ENCODE assay signal across 13 cellular contexts in genomic region chr14:68391292-68392014, GRCh38.
DNase-seq lines count a peak whose midpoint lies in the region; ATAC-seq and TF ChIP-seq lines count a peak whose summit lies in the region.
"Had no signal": no experiment of that assay in that cellular context is flagged by ENCODE, and none has a peak within 500 bp of the region (broad histone marks: within the 10 kb centered on the region; RNA-seq: fewer than 3 reads in every experiment).

No MANE protein-coding gene starts in this region.

- intact Hi-C loops in left ventricle myocardium inferior (cut with micrococcal nuclease) (no loop called here), sigmoid colon (cut with DNase I) (loop anchor here (5.0 to 10.0 kb wide), 4 partner anchors 56 to 401 kb away; partner anchors contain the start of gene ZFP36L1)

- no peak for ATAC-seq in GM19328 (IDR thresholded peaks at IDR 0.05; ENCODE audit: unreplicated experiment)
- ATAC-seq: K562 had no signal

- H3K36me3 ChIP-seq in brain microvascular endothelial cell (replicated peaks) = no peaks in the 10 kb centered on the region
- no peaks in the 10 kb centered on the region for H3K36me3 ChIP-seq in left ventricle myocardium inferior
- no peaks in the 10 kb centered on the region for H3K36me3 ChIP-seq in sigmoid colon

- peaks cover 67% of the 10 kb centered on the region for H3K4me1 ChIP-seq in left ventricle myocardium inferior
- peaks cover 0 to 87% (median 71%) of the 10 kb centered on the region in 4 donors for H3K4me1 ChIP-seq in sigmoid colon

- no peak for TF ChIP-seq POLR2A in sigmoid colon (IDR thresholded peaks at IDR 0.05)

- no peak for TF ChIP-seq CTCF in brain microvascular endothelial cell (IDR thresholded peaks at IDR 0.05; ENCODE audit: low read depth, low read length, missing control alignments)
- TF ChIP-seq CTCF in left ventricle myocardium inferior (IDR thresholded peaks at IDR 0.05; ENCODE audit: borderline replicate concordance) = no peak
- no peak for TF ChIP-seq CTCF in sigmoid colon (IDR thresholded peaks at IDR 0.05)

- H3K27ac ChIP-seq in brain microvascular endothelial cell = peak overlapping the region; percentile 37
- peak overlapping the region; percentile 78 for H3K27ac ChIP-seq in left ventricle myocardium inferior (replicated peaks)
- peak overlapping the region; percentile 65 to 77 (median 75) for H3K27ac ChIP-seq in sigmoid colon

- TF ChIP-seq EP300 in sigmoid colon (IDR thresholded peaks at IDR 0.05) = no peak

- DNase-seq in AG08396 (ENCODE audit: low spot score) (peak; percentile 48), brain microvascular endothelial cell (peak; percentile 84), left ventricle myocardium inferior (no peak), sigmoid colon (no peak), amygdala (lab: John Stamatoyannopoulos, UW) (no peak), Kasumi-1 (lab: John Stamatoyannopoulos, UW) (no peak)
- no peak for DNase-seq in NK-92 treated with Interleukin-12 subunit alpha and Interleukin-12 subunit beta, amount 100 ng/mL, for 24 hours (lab: John Stamatoyannopoulos, UW)
- DNase-seq: activated CD8-positive, alpha-beta memory T cell treated with anti-CD3 and anti-CD28 coated beads for 24 hours; GDM1; NCI-H2029 treated with DMSO at 0.1 percent for 48 hours; stimulated activated CD4-positive, alpha-beta T cell treated with anti-CD3 and anti-CD28 coated beads, Interleukin-2, amount 100 ng/mL, for 48 hours had no signal

- in situ Hi-C loops in brain microvascular endothelial cell (cut with HindIII; ENCODE audit: low pct_ligation_motif_present, low sequenced_read_pairs) = no loop called here

- H3K4me3 ChIP-seq in brain microvascular endothelial cell (ENCODE audit: low read depth, low read length) (no peak overlapping the region), left ventricle myocardium inferior (no peak overlapping the region), sigmoid colon (no peak overlapping the region)
- H3K4me3 ChIP-seq: K562 had no signal

- H3K9me3 ChIP-seq in left ventricle myocardium inferior (replicated peaks) (no peaks in the 10 kb centered on the region), sigmoid colon (no peaks in the 10 kb centered on the region)

- H3K27me3 ChIP-seq in brain microvascular endothelial cell (replicated peaks) (no peaks in the 10 kb centered on the region), left ventricle myocardium inferior (ENCODE audit: low read depth) (no peaks in the 10 kb centered on the region), sigmoid colon (no peaks in the 10 kb centered on the region)

- WGBS in sigmoid colon, 2 donors = 86 to 91% methylated on average over 4 of the region's 4 CpGs

Comparison
In these comparisons a context has a peak if more than half of its experiments do, and no peak if none do; other contexts are left out.
1. DNase-seq: peak in AG08396 (single experiment) and brain microvascular endothelial cell (single experiment); none in left ventricle myocardium inferior (single experiment), sigmoid colon (single experiment), amygdala (0 of 56), NK-92 treated with Interleukin-12 subunit alpha and Interleukin-12 subunit beta, amount 100 ng/mL, for 24 hours (single experiment) and Kasumi-1 (0 of 2).
2. Peak in every context shown above with its lines, with median percentiles within 50 percentile points of each other: H3K27ac ChIP-seq.